27 cellular contexts compared by ENCODE assay signal in the genomic region with DNA sequence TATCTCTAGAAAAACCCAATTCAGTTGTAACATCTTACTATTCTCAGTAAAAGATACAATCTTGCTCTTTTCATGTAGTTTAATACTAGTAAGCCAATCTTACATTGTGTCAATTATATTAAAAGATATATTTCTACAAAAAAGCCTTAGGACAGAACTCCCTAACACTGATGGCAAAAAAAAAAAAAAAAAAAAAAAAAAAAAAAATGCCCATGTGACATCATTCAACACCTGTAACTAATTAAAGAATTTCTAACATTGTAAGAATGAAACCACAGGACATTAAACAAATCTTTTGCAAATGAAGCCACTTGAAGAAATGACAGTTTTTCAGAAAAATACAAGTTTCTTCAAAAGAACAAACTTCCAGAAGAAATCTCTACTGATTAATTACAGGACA.
"Had no signal": no experiment of that assay in that cellular context is flagged by ENCODE, and none has a peak within 500 bp of the region (broad histone marks: within the 10 kb centered on the region; RNA-seq: fewer than 3 reads in every experiment).

No MANE protein-coding gene starts in this region.

- H3K9me3 ChIP-seq: esophagus squamous epithelium, ovary, right lobe of liver, thoracic aorta, vagina had no signal

- H3K27me3 ChIP-seq: esophagus squamous epithelium, ovary, right lobe of liver, vagina had no signal

- H3K4me1 Mint-ChIP-seq: activated CD8-positive, alpha-beta memory T cell treated with anti-CD3 and anti-CD28 coated beads, Interleukin-2, amount 10 ng/mL, durations not matched to agents 7 days and 5 days; endodermal cell had no signal

- H3K27ac ChIP-seq: esophagus squamous epithelium, ovary, right lobe of liver, thoracic aorta, vagina had no signal

- H3K9me3 Mint-ChIP-seq: activated B cell treated with CpG ODN at 0.5 μM for 24 hours had no signal

- ATAC-seq: activated CD8-positive, alpha-beta memory T cell treated with anti-CD3 and anti-CD28 coated beads, Interleukin-2, amount 10 ng/mL, durations not matched to agents 7 days and 5 days; activated CD8-positive, alpha-beta T cell treated with anti-CD3 and anti-CD28 coated beads, Interleukin-2, amount 10 ng/mL, durations not matched to agents 7 days and 5 days; naive thymus-derived CD4-positive, alpha-beta T cell; right lobe of liver; stimulated activated naive CD8-positive, alpha-beta T cell treated with anti-CD3 and anti-CD28 coated beads, Interleukin-15, Interleukin-2, amounts not matched to agents 100 U/mL and 50 U/mL, for 24 hours had no signal

- H3K27ac Mint-ChIP-seq: activated B cell treated with CpG ODN at 0.5 μM for 24 hours; activated CD8-positive, alpha-beta memory T cell treated with anti-CD3 and anti-CD28 coated beads, Interleukin-2, amount 10 ng/mL, durations not matched to agents 7 days and 5 days; activated CD8-positive, alpha-beta T cell treated with anti-CD3 and anti-CD28 coated beads, Interleukin-2, amount 10 ng/mL, durations not matched to agents 7 days and 5 days; activated naive CD4-positive, alpha-beta T cell treated with anti-CD3 and anti-CD28 coated beads for 36 hours; activated naive CD8-positive, alpha-beta T cell treated with anti-CD3 and anti-CD28 coated beads, Interleukin-2, amount 10 ng/mL, durations not matched to agents 7 days and 5 days; dendritic cell treated with granulocyte-macrophage colony-stimulating factor and Interleukin-4, amounts not matched to agents 40 ng/mL and 50 ng/mL, for 4 days; endodermal cell; progenitor cell of endocrine pancreas; T-helper 2 cell treated with Interferon-gamma antibody and Interleukin-4, amounts not matched to agents 5 μg/mL and 100 μg/mL, for 36 hours; type B pancreatic cell had no signal

- H3K36me3 ChIP-seq: esophagus squamous epithelium, ovary, right lobe of liver, thoracic aorta, vagina had no signal

- H3K4me3 ChIP-seq: esophagus squamous epithelium, ovary, right lobe of liver, thoracic aorta, vagina had no signal

- H3K4me1 ChIP-seq: vagina had no signal

- H3K27me3 Mint-ChIP-seq: activated B cell treated with CpG ODN at 0.5 μM for 24 hours; activated CD8-positive, alpha-beta memory T cell treated with anti-CD3 and anti-CD28 coated beads, Interleukin-2, amount 10 ng/mL, durations not matched to agents 7 days and 5 days; activated naive CD8-positive, alpha-beta T cell treated with anti-CD3 and anti-CD28 coated beads, Interleukin-2, amount 10 ng/mL, durations not matched to agents 7 days and 5 days; dendritic cell treated with granulocyte-macrophage colony-stimulating factor and Interleukin-4, amounts not matched to agents 40 ng/mL and 50 ng/mL, for 4 days; memory B cell; naive thymus-derived CD4-positive, alpha-beta T cell; progenitor cell of endocrine pancreas; type B pancreatic cell had no signal

- H3K36me3 Mint-ChIP-seq: type B pancreatic cell had no signal

- DNase-seq: activated B cell treated with CpG ODN at 0.5 μM for 24 hours; activated CD8-positive, alpha-beta memory T cell treated with anti-CD3 and anti-CD28 coated beads, Interleukin-2, amount 10 ng/mL, durations not matched to agents 7 days and 5 days; activated CD8-positive, alpha-beta T cell treated with anti-CD3 and anti-CD28 coated beads, Interleukin-2, amount 10 ng/mL, durations not matched to agents 7 days and 5 days; activated effector memory CD4-positive, alpha-beta T cell treated with anti-CD3 and anti-CD28 coated beads, Interleukin-2, amount 50 U/mL, for 16 hours; activated naive CD4-positive, alpha-beta T cell treated with anti-CD3 and anti-CD28 coated beads for 36 hours; activated naive CD8-positive, alpha-beta T cell treated with anti-CD3 and anti-CD28 coated beads, Interleukin-2, amount 10 ng/mL, durations not matched to agents 7 days and 5 days; amygdala; central memory CD4-positive, alpha-beta T cell; endodermal cell; esophagus squamous epithelium; head of caudate nucleus; hippocampal formation; midbrain; naive thymus-derived CD4-positive, alpha-beta T cell; ovary; right lobe of liver; stimulated activated CD4-positive, alpha-beta T cell treated with anti-CD3 and anti-CD28 coated beads, Interleukin-12 subunit alpha, Interleukin-12 subunit beta, amount 100 ng/mL, for 4 hours; stimulated activated CD4-positive, alpha-beta T cell treated with anti-CD3 and anti-CD28 coated beads, Interleukin-4, amount 100 ng/mL, for 1 hour; stimulated activated naive CD8-positive, alpha-beta T cell treated with anti-CD3 and anti-CD28 coated beads, Interleukin-15, Interleukin-2, amounts not matched to agents 100 U/mL and 50 U/mL, for 24 hours; T-helper 1 cell had no signal

- H3K4me3 Mint-ChIP-seq: activated B cell treated with CpG ODN at 0.5 μM for 24 hours; activated CD8-positive, alpha-beta memory T cell treated with anti-CD3 and anti-CD28 coated beads, Interleukin-2, amount 10 ng/mL, durations not matched to agents 7 days and 5 days; activated CD8-positive, alpha-beta T cell treated with anti-CD3 and anti-CD28 coated beads, Interleukin-2, amount 10 ng/mL, durations not matched to agents 7 days and 5 days; activated naive CD4-positive, alpha-beta T cell treated with anti-CD3 and anti-CD28 coated beads for 36 hours; activated naive CD8-positive, alpha-beta T cell treated with anti-CD3 and anti-CD28 coated beads, Interleukin-2, amount 10 ng/mL, durations not matched to agents 7 days and 5 days; dendritic cell treated with granulocyte-macrophage colony-stimulating factor and Interleukin-4, amounts not matched to agents 40 ng/mL and 50 ng/mL, for 4 days; endodermal cell; memory B cell; naive thymus-derived CD4-positive, alpha-beta T cell; T-helper 2 cell treated with Interferon-gamma antibody and Interleukin-4, amounts not matched to agents 5 μg/mL and 100 μg/mL, for 36 hours; type B pancreatic cell had no signal
